34 cellular contexts compared by ENCODE assay signal in genomic region chr21:15506086-15506485, GRCh38.
"Had no signal": no experiment of that assay in that cellular context is flagged by ENCODE, and none has a peak within 500 bp of the region (broad histone marks: within the 10 kb centered on the region; RNA-seq: fewer than 3 reads in every experiment).

No MANE protein-coding gene starts in this region.

- H3K36me3 ChIP-seq: adrenal gland, brain microvascular endothelial cell, breast epithelium, cardiac muscle cell had no signal

- H3K27ac ChIP-seq: adrenal gland, body of pancreas, brain microvascular endothelial cell, breast epithelium, cardiac muscle cell, VCaP had no signal

- ATAC-seq: activated CD8-positive, alpha-beta memory T cell treated with anti-CD3 and anti-CD28 coated beads, Interleukin-2, amount 10 ng/mL, durations not matched to agents 7 days and 5 days; activated CD8-positive, alpha-beta T cell treated with anti-CD3 and anti-CD28 coated beads, Interleukin-2, amount 10 ng/mL, durations not matched to agents 7 days and 5 days; activated naive CD4-positive, alpha-beta T cell treated with anti-CD3 and anti-CD28 coated beads, Interleukin-2, amount 50 U/mL, for 72 hours; body of pancreas had no signal

- H3K4me3 ChIP-seq: adrenal gland, body of pancreas, breast epithelium, cardiac muscle cell had no signal

- H3K9me3 ChIP-seq: adrenal gland, body of pancreas, breast epithelium had no signal

- H3K27me3 ChIP-seq: adrenal gland, body of pancreas, brain microvascular endothelial cell, breast epithelium, cardiac muscle cell had no signal

- H3K4me1 ChIP-seq: adrenal gland, body of pancreas, breast epithelium had no signal

- DNase-seq: activated B cell treated with CpG ODN at 0.5 μM for 24 hours; activated CD4-positive, alpha-beta memory T cell treated with anti-CD3 and anti-CD28 coated beads for 36 hours; activated CD4-positive, alpha-beta T cell treated with anti-CD3 and anti-CD28 coated beads for 4 hours; activated CD4-positive, alpha-beta T cell treated with anti-CD3 and anti-CD28 coated beads, Interleukin-2, amount 10 ng/mL, durations not matched to agents 24 days and 14 days; activated CD4-positive, alpha-beta T cell treated with anti-CD3 and anti-CD28 coated beads, Interleukin-2, amount 50 U/mL, for 1 hour; activated CD4-positive, alpha-beta T cell treated with anti-CD3 and anti-CD28 coated beads, Interleukin-2, amount 50 U/mL, for 4 hours; activated CD4-positive, CD25-positive, alpha-beta regulatory T cell treated with anti-CD3 and anti-CD28 coated beads, Interleukin-2, amount 50 U/mL, for 72 hours; activated CD8-positive, alpha-beta memory T cell treated with anti-CD3 and anti-CD28 coated beads for 24 hours; activated CD8-positive, alpha-beta memory T cell treated with anti-CD3 and anti-CD28 coated beads, Interleukin-2, amount 10 ng/mL, durations not matched to agents 7 days and 5 days; activated CD8-positive, alpha-beta memory T cell treated with anti-CD3 and anti-CD28 coated beads, Interleukin-2, amount 50 U/mL, for 48 hours; activated CD8-positive, alpha-beta T cell treated with anti-CD3 and anti-CD28 coated beads, Interleukin-2, amount 10 ng/mL, durations not matched to agents 7 days and 5 days; activated effector memory CD4-positive, alpha-beta T cell treated with Interleukin-2 at 50 U/mL for 16 hours; activated gamma-delta T cell treated with Interleukin-2 at 50 U/mL for 16 hours; activated naive CD4-positive, alpha-beta T cell; activated naive CD4-positive, alpha-beta T cell treated with anti-CD3 and anti-CD28 coated beads for 36 hours; activated naive CD4-positive, alpha-beta T cell treated with anti-CD3 and anti-CD28 coated beads, Interleukin-2, amount 50 U/mL, for 16 hours; activated naive CD8-positive, alpha-beta T cell treated with anti-CD3 and anti-CD28 coated beads for 36 hours; activated T-cell treated with anti-CD3 and anti-CD28 coated beads, Interleukin-2, amount 50 U/mL, for 24 hours; activated T-cell treated with anti-CD3 and anti-CD28 coated beads, Interleukin-2, amount 50 U/mL, for 48 hours; adrenal gland; amniotic stem cell; aorta; body of pancreas; brain microvascular endothelial cell; caudate nucleus; cerebellar nuclear complex; SW 1271; T-helper 1 cell; T-helper 2 cell; T-helper 9 cell had no signal
